1 cellular context compared by ENCODE assay signal in the genomic region with DNA sequence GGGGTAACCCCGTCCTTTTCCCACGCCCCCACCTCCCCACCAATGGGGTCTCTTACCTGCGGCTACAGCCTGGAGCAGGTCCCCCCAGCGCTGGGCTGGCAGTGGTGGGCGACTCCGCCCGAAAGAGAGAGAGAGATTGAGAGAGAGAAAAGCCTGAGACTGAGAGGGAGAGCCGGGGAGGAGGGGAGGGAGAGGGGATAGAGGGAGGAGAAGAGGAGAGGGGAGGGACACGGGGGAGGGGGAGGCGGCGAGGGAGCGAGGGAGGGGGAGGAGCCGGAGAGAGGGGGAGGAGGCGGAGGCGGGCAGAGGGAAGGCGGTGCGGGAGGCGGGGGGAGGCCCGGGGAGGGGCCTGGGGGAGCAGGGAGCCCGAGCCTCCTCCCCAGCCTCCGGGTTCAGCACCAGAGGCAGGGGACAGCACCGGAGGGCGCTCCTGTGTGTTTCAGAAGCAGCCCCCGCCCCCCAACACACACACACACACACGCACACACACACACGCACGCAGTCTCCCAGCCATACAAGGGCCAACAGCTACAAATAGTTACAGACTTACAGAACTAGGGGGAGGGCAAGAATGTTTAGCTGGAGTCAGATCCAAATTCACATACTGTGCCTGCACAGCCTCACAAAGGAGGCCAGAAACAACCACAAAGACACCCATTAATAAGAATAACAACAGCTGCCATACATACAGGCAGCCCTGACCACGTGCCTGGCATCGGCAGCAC.
A peak's percentile ranks its signal among the peaks of the same experiment; 100 is the strongest.
TF ChIP-seq lines count a peak whose summit lies in the region.

A gene with protein sequence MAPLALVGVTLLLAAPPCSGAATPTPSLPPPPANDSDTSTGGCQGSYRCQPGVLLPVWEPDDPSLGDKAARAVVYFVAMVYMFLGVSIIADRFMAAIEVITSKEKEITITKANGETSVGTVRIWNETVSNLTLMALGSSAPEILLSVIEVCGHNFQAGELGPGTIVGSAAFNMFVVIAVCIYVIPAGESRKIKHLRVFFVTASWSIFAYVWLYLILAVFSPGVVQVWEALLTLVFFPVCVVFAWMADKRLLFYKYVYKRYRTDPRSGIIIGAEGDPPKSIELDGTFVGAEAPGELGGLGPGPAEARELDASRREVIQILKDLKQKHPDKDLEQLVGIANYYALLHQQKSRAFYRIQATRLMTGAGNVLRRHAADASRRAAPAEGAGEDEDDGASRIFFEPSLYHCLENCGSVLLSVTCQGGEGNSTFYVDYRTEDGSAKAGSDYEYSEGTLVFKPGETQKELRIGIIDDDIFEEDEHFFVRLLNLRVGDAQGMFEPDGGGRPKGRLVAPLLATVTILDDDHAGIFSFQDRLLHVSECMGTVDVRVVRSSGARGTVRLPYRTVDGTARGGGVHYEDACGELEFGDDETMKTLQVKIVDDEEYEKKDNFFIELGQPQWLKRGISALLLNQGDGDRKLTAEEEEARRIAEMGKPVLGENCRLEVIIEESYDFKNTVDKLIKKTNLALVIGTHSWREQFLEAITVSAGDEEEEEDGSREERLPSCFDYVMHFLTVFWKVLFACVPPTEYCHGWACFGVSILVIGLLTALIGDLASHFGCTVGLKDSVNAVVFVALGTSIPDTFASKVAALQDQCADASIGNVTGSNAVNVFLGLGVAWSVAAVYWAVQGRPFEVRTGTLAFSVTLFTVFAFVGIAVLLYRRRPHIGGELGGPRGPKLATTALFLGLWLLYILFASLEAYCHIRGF (minus strand): TSS at position 161 of the 725 bp plus-strand sequence. CDS start 5,490 bp downstream, outside the sequence.

TF ChIP-seq in neural cell, 6 proteins besides CTCF, POLR2A, EP300 and RAD21:
- TF ChIP-seq TAF1 (IDR thresholded peaks at IDR 0.05; ENCODE audit: low read depth): no peak
- TF ChIP-seq SMC3 (conservative IDR thresholded peaks at IDR 0.05; ENCODE audit: poor library complexity): peak; percentile 20
- peak; percentile 33 for TF ChIP-seq MXI1 (conservative IDR thresholded peaks at IDR 0.05; ENCODE audit: poor library complexity, severe bottlenecking)
- TF ChIP-seq, protein P1, sequence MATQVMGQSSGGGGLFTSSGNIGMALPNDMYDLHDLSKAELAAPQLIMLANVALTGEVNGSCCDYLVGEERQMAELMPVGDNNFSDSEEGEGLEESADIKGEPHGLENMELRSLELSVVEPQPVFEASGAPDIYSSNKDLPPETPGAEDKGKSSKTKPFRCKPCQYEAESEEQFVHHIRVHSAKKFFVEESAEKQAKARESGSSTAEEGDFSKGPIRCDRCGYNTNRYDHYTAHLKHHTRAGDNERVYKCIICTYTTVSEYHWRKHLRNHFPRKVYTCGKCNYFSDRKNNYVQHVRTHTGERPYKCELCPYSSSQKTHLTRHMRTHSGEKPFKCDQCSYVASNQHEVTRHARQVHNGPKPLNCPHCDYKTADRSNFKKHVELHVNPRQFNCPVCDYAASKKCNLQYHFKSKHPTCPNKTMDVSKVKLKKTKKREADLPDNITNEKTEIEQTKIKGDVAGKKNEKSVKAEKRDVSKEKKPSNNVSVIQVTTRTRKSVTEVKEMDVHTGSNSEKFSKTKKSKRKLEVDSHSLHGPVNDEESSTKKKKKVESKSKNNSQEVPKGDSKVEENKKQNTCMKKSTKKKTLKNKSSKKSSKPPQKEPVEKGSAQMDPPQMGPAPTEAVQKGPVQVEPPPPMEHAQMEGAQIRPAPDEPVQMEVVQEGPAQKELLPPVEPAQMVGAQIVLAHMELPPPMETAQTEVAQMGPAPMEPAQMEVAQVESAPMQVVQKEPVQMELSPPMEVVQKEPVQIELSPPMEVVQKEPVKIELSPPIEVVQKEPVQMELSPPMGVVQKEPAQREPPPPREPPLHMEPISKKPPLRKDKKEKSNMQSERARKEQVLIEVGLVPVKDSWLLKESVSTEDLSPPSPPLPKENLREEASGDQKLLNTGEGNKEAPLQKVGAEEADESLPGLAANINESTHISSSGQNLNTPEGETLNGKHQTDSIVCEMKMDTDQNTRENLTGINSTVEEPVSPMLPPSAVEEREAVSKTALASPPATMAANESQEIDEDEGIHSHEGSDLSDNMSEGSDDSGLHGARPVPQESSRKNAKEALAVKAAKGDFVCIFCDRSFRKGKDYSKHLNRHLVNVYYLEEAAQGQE (IDR thresholded peaks at IDR 0.05; ENCODE audit: borderline replicate concordance): peak; percentile 84
- TF ChIP-seq POLR2AphosphoS5 (IDR thresholded peaks at IDR 0.05): peak; percentile 20
- TF ChIP-seq EZH2 (IDR thresholded peaks at IDR 0.05; ENCODE audit: borderline replicate concordance, insufficient read depth, low read length, poor library complexity, severe bottlenecking): no peak
